Comparison of ENCODE assay signal across 17 cellular contexts in genomic region chr1:9345471-9345870, GRCh38. TPM values are rescaled to one million over a fixed set of nuclear protein-coding genes. Genes with fewer than 3 reads are reported as not detected.
DNase-seq lines count a peak whose midpoint lies in the region; ATAC-seq, FAIRE-seq and TF ChIP-seq lines count a peak whose summit lies in the region.
"Had no signal": no experiment of that assay in that cellular context is flagged by ENCODE, and none has a peak within 500 bp of the region (broad histone marks: within the 10 kb centered on the region; RNA-seq: fewer than 3 reads in every experiment).

No MANE protein-coding gene starts in this region.

- BruUV-seq in HepG2 (replicated peaks; lab: Mats Ljungman, UMichigan), result no TSS peak

- H3K4me3 ChIP-seq in HepG2 (replicated peaks in 1 of 3; ENCODE audit: insufficient read depth in 1 of 3, low read depth in 2 of 3, low read length in 3 of 3) (no peak overlapping the region), right lobe of liver (no peak overlapping the region), body of pancreas (no peak overlapping the region), pancreas (no peak overlapping the region), vagina (no peak overlapping the region), gastroesophageal sphincter (no peak overlapping the region)

- peaks cover 19% of the 10 kb centered on the region for H3K4me1 ChIP-seq in HepG2 (ENCODE audit: insufficient read depth, low read length)
- H3K4me1 ChIP-seq in right lobe of liver, result peaks cover 0 to 6% (median 0%) of the 10 kb centered on the region in 4 donors
- peaks cover 38% of the 10 kb centered on the region for H3K4me1 ChIP-seq in body of pancreas
- H3K4me1 ChIP-seq in pancreas, result peaks cover 13 to 30% (median 21%) of the 10 kb centered on the region in 3 donors
- H3K4me1 ChIP-seq in vagina, result peaks cover 78% of the 10 kb centered on the region
- peaks cover 0 to 90% (median 64%) of the 10 kb centered on the region in 3 donors for H3K4me1 ChIP-seq in gastroesophageal sphincter

- H3K27ac ChIP-seq in HepG2 (ENCODE audit: extremely low read length, insufficient read depth, low read length), result no peak overlapping the region
- H3K27ac ChIP-seq in right lobe of liver, result no peak overlapping the region
- peak overlapping the region; percentile 22 to 60 (median 52) for H3K27ac ChIP-seq in body of pancreas
- peak overlapping the region in 3 of 4 donors; percentile 22 to 33 (median 22) for H3K27ac ChIP-seq in pancreas
- peak overlapping the region; percentile 20 for H3K27ac ChIP-seq in vagina
- H3K27ac ChIP-seq in gastroesophageal sphincter, result peak overlapping the region in 2 of 4 donors; percentile 29 to 57

- no peak for TF ChIP-seq RAD21 in HepG2 (CRISPR knock-in tag; IDR thresholded peaks at IDR 0.05)

- no peaks in the 10 kb centered on the region for H3K27me3 ChIP-seq in HepG2 (ENCODE audit: control insufficient read depth in 1 of 2, insufficient read depth in 2 of 2, low read length in 2 of 2)
- no peaks in the 10 kb centered on the region for H3K27me3 ChIP-seq in right lobe of liver
- H3K27me3 ChIP-seq in body of pancreas, result no peaks in the 10 kb centered on the region
- no peaks in the 10 kb centered on the region for H3K27me3 ChIP-seq in pancreas
- H3K27me3 ChIP-seq in vagina, result no peaks in the 10 kb centered on the region
- H3K27me3 ChIP-seq in gastroesophageal sphincter, result no peaks in the 10 kb centered on the region

- FAIRE-seq in HepG2 (lab: Jason Lieb, UNC), result no peak
- FAIRE-seq in pancreas (lab: Jason Lieb, UNC), result no peak
- FAIRE-seq: H54 had no signal

- no peak overlapping the region for H3K9ac ChIP-seq in HepG2 (ENCODE audit: insufficient read depth, low read depth, low read length)
- H3K9ac ChIP-seq: SK-N-SH had no signal

- DNase-seq in HepG2 (ENCODE audit: low spot score) (no peak), right lobe of liver (no peak), body of pancreas (peak in 2 of 4 donors; percentile 42 to 62), pancreas (peak in 2 of 6 donors; percentile 45 to 63), vagina (ENCODE audit: extremely low spot score in 2 of 2) (no peak), SIG-M5 (lab: John Stamatoyannopoulos, UW) (no peak)
- DNase-seq: CD4-positive, CD25-positive, alpha-beta regulatory T cell; DMS79 treated with DMSO at 0.1 percent for 48 hours; GF-D8; NCI-H1436; NCI-H2081 treated with DMSO at 0.1 percent for 48 hours; NCI-H2227 treated with DMSO at 0.1 percent for 48 hours; NCI-H69 had no signal

- 83% methylated on average over 5 of the region's 6 CpGs for WGBS in HepG2 (ENCODE audit: low lambda C conversion rate)
- WGBS in right lobe of liver (ENCODE audit: insufficient coverage, low coverage, low lambda C conversion rate, missing lambda C conversion rate), result 50% methylated on average over 1 of the region's 6 CpGs
- 49 to 54% methylated on average over 6 of the region's 6 CpGs for WGBS in body of pancreas, 2 donors
- 41 to 50% methylated on average over 6 of the region's 6 CpGs for WGBS in pancreas, 2 donors
- 45% methylated on average over 3 of the region's 6 CpGs; no CpG with 5 or more reads in 1 of the 2 donors for WGBS in gastroesophageal sphincter (ENCODE audit: low coverage in 1 of 2), 2 donors

- in situ Hi-C loops in HepG2 (cut with HindIII; ENCODE audit: extremely low pct_ligation_motif_present, low pct_unique_long_range_greater_than_20kb), result no loop called here

- H3K36me3 ChIP-seq in HepG2 (replicated peaks in 1 of 2; ENCODE audit: control insufficient read depth in 1 of 2, insufficient read depth in 2 of 2, low read length in 2 of 2), result 0 out of 5 replicates have a peak, but pooled peaks cover 0 to 1% of the 10 kb centered on the region in 2 experiments
- peaks cover 0 to 3% (median 0%) of the 10 kb centered on the region in 4 donors for H3K36me3 ChIP-seq in right lobe of liver
- H3K36me3 ChIP-seq in body of pancreas (replicated peaks in 1 of 2; ENCODE audit: insufficient read depth in 1 of 2, low read depth in 2 of 2), result peaks cover 0 to 4% of the 10 kb centered on the region in 2 donors
- no peaks in the 10 kb centered on the region for H3K36me3 ChIP-seq in pancreas
- H3K36me3 ChIP-seq in vagina, result no peaks in the 10 kb centered on the region
- H3K36me3 ChIP-seq in gastroesophageal sphincter, result no peaks in the 10 kb centered on the region

- POLR2A ChIA-PET in HepG2 (lab: Yijun Ruan, JAX), result no interaction called here

- no peak overlapping the region for H3K4me2 ChIP-seq in HepG2 (ENCODE audit: low read depth, low read length)
- H3K4me2 ChIP-seq: SK-N-SH had no signal

- no peak for TF ChIP-seq CTCF in HepG2 (CRISPR knock-in tag; IDR thresholded peaks at IDR 0.05)
- no peak for TF ChIP-seq CTCF in right lobe of liver (IDR thresholded peaks at IDR 0.05)
- TF ChIP-seq CTCF in body of pancreas (IDR thresholded peaks at IDR 0.05), result no peak
- TF ChIP-seq CTCF in pancreas (IDR thresholded peaks at IDR 0.05), result no peak
- TF ChIP-seq CTCF in vagina (IDR thresholded peaks at IDR 0.05), result no peak
- TF ChIP-seq CTCF in gastroesophageal sphincter (IDR thresholded peaks at IDR 0.05), result no peak

- no peak overlapping the region for H2AFZ ChIP-seq in HepG2 (ENCODE audit: low read length)

- H3K9me3 ChIP-seq in HepG2 (ENCODE audit: low read length), result no peaks in the 10 kb centered on the region
- no peaks in the 10 kb centered on the region for H3K9me3 ChIP-seq in right lobe of liver
- no peaks in the 10 kb centered on the region for H3K9me3 ChIP-seq in body of pancreas
- no peaks in the 10 kb centered on the region for H3K9me3 ChIP-seq in pancreas
- H3K9me3 ChIP-seq in vagina, result no peaks in the 10 kb centered on the region
- H3K9me3 ChIP-seq in gastroesophageal sphincter, result no peaks in the 10 kb centered on the region
- H3K9me3 ChIP-seq: SK-N-SH had no signal

- H4K20me1 ChIP-seq in HepG2 (ENCODE audit: insufficient read depth, low read length), result 0 out of 2 replicates have a peak, but pooled peaks cover 3% of the 10 kb centered on the region

- intact Hi-C loops in HepG2 (cut with micrococcal nuclease; ENCODE audit: unreplicated experiment) (no loop called here), right lobe of liver (cut with DNase I) (no loop called here), body of pancreas (cut with DNase I) (no loop called here), pancreas (cut with DNase I) (no loop called here), vagina (cut with DNase I) (no loop called here)

- CTCF ChIA-PET in HepG2 (lab: Yijun Ruan, JAX; ENCODE audit: low intra/inter-chr PET ratio, low total read pairs), result no interaction called here

- ATAC-seq in HepG2 (no peak), right lobe of liver (no peak), body of pancreas (no peak), pancreas (peak; percentile 35 to 49 (median 42)), gastroesophageal sphincter (no peak), GM18511 (IDR thresholded peaks at IDR 0.05; ENCODE audit: unreplicated experiment) (no peak)

- TF ChIP-seq POLR2A in HepG2 (IDR thresholded peaks at IDR 0.05; ENCODE audit: insufficient read depth in 1 of 2, low read depth in 2 of 2, low read length in 2 of 2) (no peak), right lobe of liver (IDR thresholded peaks at IDR 0.05) (no peak), body of pancreas (IDR thresholded peaks at IDR 0.05) (no peak), vagina (IDR thresholded peaks at IDR 0.05) (no peak), gastroesophageal sphincter (IDR thresholded peaks at IDR 0.05) (no peak)

- TF ChIP-seq EP300 in HepG2 (IDR thresholded peaks at IDR 0.05; ENCODE audit: low read depth in 2 of 2, low read length in 2 of 2) (no peak), HepG2 (CRISPR knock-in tag; IDR thresholded peaks at IDR 0.05; ENCODE audit: borderline replicate concordance) (no peak), gastroesophageal sphincter (IDR thresholded peaks at IDR 0.05) (no peak)

- H3K79me2 ChIP-seq in HepG2 (ENCODE audit: insufficient read depth, low read length), result no peaks in the 10 kb centered on the region

TF ChIP-seq in HepG2, 621 proteins besides CTCF, POLR2A, EP300 and RAD21 (continues in another document):
- TF ChIP-seq RXRB (CRISPR knock-in tag; IDR thresholded peaks at IDR 0.05; ENCODE audit: borderline replicate concordance), result 0 out of 2 replicates have a peak, but pooled peaks have one; percentile 17

RNA-seq across cellular contexts. Expression of gene SPSB1, which starts 52.8 kb away (rescaled TPM):
- total RNA-seq in HepG2 (2016; rRNA removed; fragmentation: Illumina TruSeq; extraction: Trizol) (5.0 and 7.1 TPM in 2 replicates), right lobe of liver (100 to 1,000 TPM in 1 of 6 experiments, 10 to 100 TPM in 4, 1 to 10 TPM in 1; 7.7 to 121 (median 37.0) TPM), body of pancreas (10 to 100 TPM; 14.5 to 16.5 TPM), pancreas (10 to 100 TPM; 10.5 to 27.5 (median 21.0) TPM), vagina (40.0 TPM), gastroesophageal sphincter (100 to 1,000 TPM in 2 of 4 donors, 10 to 100 TPM in 2; 56.3 to 111 (median 99.5) TPM)
- 2.4 and 2.5 TPM in 2 replicates for total RNA-seq in HepG2 (2016; cell fraction: cytosol; rRNA removed; fragmentation: Illumina TruSeq; extraction: Trizol; ENCODE audit: low read depth)
- total RNA-seq in HepG2 (2016; cell fraction: insoluble cytoplasmic fraction; rRNA removed; fragmentation: Illumina TruSeq; extraction: Trizol), result 5.2 and 5.8 TPM in 2 replicates
- 4.4 and 5.9 TPM in 2 replicates for total RNA-seq in HepG2 (2016; cell fraction: membrane; rRNA removed; fragmentation: Illumina TruSeq; extraction: Trizol)
- total RNA-seq in HepG2 (2016; cell fraction: nucleus; rRNA removed; fragmentation: Illumina TruSeq; extraction: Trizol), result 4.3 and 4.4 TPM in 2 replicates
- polyA plus RNA-seq in HepG2 (2011; rRNA removed) (8.0 and 10.9 TPM in 2 replicates), pancreas (10 to 100 TPM; 11.9 to 15.4 TPM)
- polyA plus RNA-seq in HepG2 (2011; cell fraction: cytosol; rRNA removed), result 8.1 and 8.5 TPM in 2 replicates
- 5.1 TPM in 2 replicates for polyA plus RNA-seq in HepG2 (2011; cell fraction: nucleus; rRNA removed)
- polyA plus RNA-seq in HepG2 (2012), result 4.0 and 7.7 TPM in 2 replicates
- polyA plus RNA-seq in HepG2 (2016; cell fraction: cytosol; fragmentation: Illumina TruSeq; extraction: Trizol; ENCODE audit: low read depth), result 1.9 and 2.2 TPM in 2 replicates
- polyA plus RNA-seq in HepG2 (2016; cell fraction: insoluble cytoplasmic fraction; fragmentation: Illumina TruSeq; extraction: Trizol; ENCODE audit: low read depth), result 7.3 and 7.8 TPM in 2 replicates
- 3.9 and 4.2 TPM in 2 replicates for polyA plus RNA-seq in HepG2 (2016; cell fraction: membrane; fragmentation: Illumina TruSeq; extraction: Trizol; ENCODE audit: low read depth)
- 3.9 and 4.4 TPM in 2 replicates for polyA plus RNA-seq in HepG2 (2016; cell fraction: nucleus; fragmentation: Illumina TruSeq; extraction: Trizol; ENCODE audit: insufficient read depth, low read depth)
- 9.2 and 17.1 TPM in 2 replicates for polyA minus RNA-seq in HepG2 (2011; rRNA and poly(A)+ RNA removed; ENCODE audit: low replicate concordance)
- polyA minus RNA-seq in HepG2 (2011; cell fraction: cytosol; rRNA and poly(A)+ RNA removed), result 3.6 and 6.4 TPM in 2 replicates
- polyA minus RNA-seq in HepG2 (2011; cell fraction: nucleus; rRNA and poly(A)+ RNA removed), result 3.1 and 4.2 TPM in 2 replicates

Comparison
In these comparisons a context has a peak if more than half of its experiments do, and no peak if none do; other contexts are left out.
1. ATAC-seq: peak in pancreas (4 of 4); none in HepG2 (single experiment), right lobe of liver (0 of 4), body of pancreas (single experiment), gastroesophageal sphincter (single experiment) and GM18511 (single experiment).
2. H3K27ac ChIP-seq: peak in body of pancreas (4 of 4), pancreas (3 of 4) and vagina (single experiment); none in HepG2 (single experiment) and right lobe of liver (0 of 3).